ENCODE assay signal across 8 cellular contexts in genomic region chr1:23184203-23184602, GRCh38.
DNase-seq lines count a peak whose midpoint lies in the region; ATAC-seq lines count a peak whose summit lies in the region.

No MANE protein-coding gene starts in this region.

- peaks cover 6% of the 10 kb centered on the region for H3K27me3 ChIP-seq in adipocyte (replicated peaks; ENCODE audit: control insufficient read depth, insufficient read depth, low read length)
- peaks cover 3% of the 10 kb centered on the region for H3K27me3 ChIP-seq in mucosa of stomach (ENCODE audit: control insufficient read depth, insufficient read depth, low read length)

- H3K4me3 ChIP-seq in adipocyte (ENCODE audit: low read length) (peak overlapping the region; percentile 66), mucosa of stomach (ENCODE audit: low read length) (peak overlapping the region; percentile 50)

- ATAC-seq in GM19035 (IDR thresholded peaks at IDR 0.05; ENCODE audit: unreplicated experiment) (no peak), GM18520 (IDR thresholded peaks at IDR 0.05; ENCODE audit: unreplicated experiment) (no peak)

- H3K4me1 ChIP-seq in adipocyte (ENCODE audit: control insufficient read depth, insufficient read depth, low read length), result no peaks in the 10 kb centered on the region
- peaks cover 4% of the 10 kb centered on the region for H3K4me1 ChIP-seq in mucosa of stomach (ENCODE audit: control insufficient read depth, insufficient read depth, low read length)

- peak; percentile 5 for DNase-seq in stimulated activated CD4-positive, alpha-beta T cell treated with anti-CD3 and anti-CD28 coated beads, Interleukin-15, amount 100 ng/mL, for 24 hours
- no peak for DNase-seq in stimulated activated CD4-positive, alpha-beta T cell treated with anti-CD3 and anti-CD28 coated beads, Interleukin-4, amount 100 ng/mL, for 1 hour
- DNase-seq in adipocyte (ENCODE audit: low read depth) (no peak), NCI-H526 treated with DMSO at 0.1 percent for 48 hours (lab: John Stamatoyannopoulos, UW) (no peak), DMS153 treated with DMSO at 0.1 percent for 48 hours (lab: John Stamatoyannopoulos, UW; ENCODE audit: unreplicated experiment) (no peak)

- H3K9me3 ChIP-seq in adipocyte (ENCODE audit: control insufficient read depth, low read length), result no peaks in the 10 kb centered on the region
- H3K9me3 ChIP-seq in mucosa of stomach (ENCODE audit: control insufficient read depth, low read length), result no peaks in the 10 kb centered on the region

- H3K36me3 ChIP-seq in adipocyte (ENCODE audit: control insufficient read depth, insufficient read depth, low read length, severe bottlenecking) (no peaks in the 10 kb centered on the region), mucosa of stomach (ENCODE audit: control insufficient read depth, insufficient read depth, low read length) (no peaks in the 10 kb centered on the region)

- H3K9ac ChIP-seq in adipocyte (ENCODE audit: low read length) (no peak overlapping the region), mucosa of stomach (ENCODE audit: low read length) (peak overlapping the region; percentile 53)
